In the genomic region with DNA sequence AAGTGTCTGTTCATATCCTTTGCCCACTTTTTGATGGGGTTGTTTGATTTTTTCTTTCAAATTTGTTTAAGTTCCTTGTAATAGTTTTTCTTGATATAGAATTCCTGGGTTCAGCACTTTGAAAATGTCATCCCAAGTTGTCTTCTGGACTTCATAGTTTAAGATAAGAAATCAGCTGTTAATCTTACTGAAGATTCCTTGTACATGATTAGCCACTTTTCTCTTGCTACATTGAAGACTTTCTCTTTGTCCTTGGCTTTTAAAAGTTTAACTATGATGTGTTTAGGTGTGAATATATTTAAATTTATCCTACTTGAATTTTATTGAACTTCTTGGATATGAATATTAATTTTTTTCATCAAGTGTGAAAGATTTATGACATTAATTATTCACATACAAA, we compare ENCODE assay signal across 20 cellular contexts.
"Had no signal": no experiment of that assay in that cellular context is flagged by ENCODE, and none has a peak within 500 bp of the region (broad histone marks: within the 10 kb centered on the region; RNA-seq: fewer than 3 reads in every experiment).

No MANE protein-coding gene starts in this region.

- H2AFZ ChIP-seq: PC-9 had no signal

- ATAC-seq: activated CD8-positive, alpha-beta memory T cell treated with anti-CD3 and anti-CD28 coated beads, Interleukin-2, amount 10 ng/mL, durations not matched to agents 7 days and 5 days had no signal

- H3K36me3 ChIP-seq: ascending aorta, MG63 had no signal

- H3K27ac ChIP-seq: ascending aorta, PC-9 had no signal

- H3K4me1 ChIP-seq: ascending aorta had no signal

- H3K4me3 ChIP-seq: ascending aorta, MG63, PC-9 had no signal

- H3K4me2 ChIP-seq: PC-9 had no signal

- H3K27me3 ChIP-seq: ascending aorta, MG63 had no signal

- DNase-seq: activated B cell treated with CpG ODN at 0.5 μM for 24 hours; activated CD4-positive, alpha-beta T cell treated with anti-CD3 and anti-CD28 coated beads for 1 hour; activated CD4-positive, alpha-beta T cell treated with anti-CD3 and anti-CD28 coated beads, Interleukin-2, amount 10 ng/mL, durations not matched to agents 24 days and 14 days; activated CD4-positive, alpha-beta T cell treated with anti-CD3 and anti-CD28 coated beads, Interleukin-2, amount 50 U/mL, for 48 hours; activated CD8-positive, alpha-beta memory T cell treated with anti-CD3 and anti-CD28 coated beads, Interleukin-2, amount 10 ng/mL, durations not matched to agents 7 days and 5 days; activated effector memory CD4-positive, alpha-beta T cell treated with Interleukin-2 at 50 U/mL for 16 hours; activated naive CD4-positive, alpha-beta T cell; activated T-cell treated with anti-CD3 and anti-CD28 coated beads, Interleukin-2, amount 50 U/mL, for 24 hours; amniotic stem cell; MG63; MV-4-11; NCI-H1092 treated with DMSO at 0.1 percent for 48 hours; NCI-H1417 treated with DMSO at 0.1 percent for 48 hours; NCI-H1694 treated with DMSO at 0.1 percent for 48 hours; NCI-H2029 treated with DMSO at 0.1 percent for 48 hours; NCI-H446; NCI-H524; PC-9; SHP77 treated with DMSO at 0.1 percent for 48 hours had no signal
